In genomic region chr12:42143401-42144173, GRCh38 we compare ENCODE assay signal across 8 cellular contexts. TPM values are rescaled to one million over a fixed set of nuclear protein-coding genes. Genes with fewer than 3 reads are reported as not detected.
DNase-seq lines count a peak whose midpoint lies in the region; ATAC-seq, FAIRE-seq and TF ChIP-seq lines count a peak whose summit lies in the region.

No MANE protein-coding gene starts in this region.

- peak overlapping the region; percentile 83 to 98 (median 95) for H3K4me3 Mint-ChIP-seq in T-cell

- WGBS in pancreas, 2 donors = 10 to 11% methylated on average over 14 of the region's 14 CpGs

- ATAC-seq in HG03159 (IDR thresholded peaks at IDR 0.05; ENCODE audit: unreplicated experiment) (peak; percentile 0), T-cell (replicated peaks in 1 of 4) (no peak), pancreas (no peak)

- POLR2A ChIA-PET in T-cell (lab: Charles Lee) = no interaction called here

- no peaks in the 10 kb centered on the region for H3K36me3 ChIP-seq in pancreas

- H3K27ac Mint-ChIP-seq in T-cell = peak overlapping the region; percentile 84 to 92

- peak; percentile 35 to 82 (median 48) for DNase-seq in NCI-H1417 (lab: John Stamatoyannopoulos, UW)
- DNase-seq in NCI-H1417 treated with DMSO at 0.1 percent for 48 hours (lab: John Stamatoyannopoulos, UW) = no peak
- peak in 1 of 34 experiments; percentile 2 for DNase-seq in T-cell
- DNase-seq in fibroblast of peridontal ligament (ENCODE audit: extremely low read depth) = peak; percentile 44
- DNase-seq in pancreas = no peak
- no peak for DNase-seq in D721Med (ENCODE audit: insufficient read length, low spot score)
- DNase-seq in T-helper 9 cell = no peak

- intact Hi-C loops in pancreas (cut with DNase I) = no loop called here

- H3K27me3 Mint-ChIP-seq in T-cell = no peaks in the 10 kb centered on the region

- CTCF ChIA-PET in T-cell (lab: Charles Lee) = interaction anchor here in 1 of 2 donors (1.6 kb wide), 1 partner anchor 15 kb away, joined by 7 read pairs; no protein-coding TSS in a partner anchor

- peaks cover 9 to 15% (median 11%) of the 10 kb centered on the region in 3 donors for H3K4me1 ChIP-seq in pancreas

- H3K4me3 ChIP-seq in pancreas = peak overlapping the region; percentile 58 to 89 (median 78)

- peaks cover 47 to 53% (median 51%) of the 10 kb centered on the region in 3 donors for H3K4me1 Mint-ChIP-seq in T-cell

- H3K36me3 Mint-ChIP-seq in T-cell = no peaks in the 10 kb centered on the region

- TF ChIP-seq CTCF in pancreas (IDR thresholded peaks at IDR 0.05) = no peak
- no peak for TF ChIP-seq CTCF in D721Med (IDR thresholded peaks at IDR 0.05; ENCODE audit: insufficient read depth, missing control alignments)

- peak overlapping the region; percentile 84 to 90 (median 86) for H3K27ac ChIP-seq in pancreas

- no peaks in the 10 kb centered on the region for H3K27me3 ChIP-seq in pancreas

- H3K9me3 Mint-ChIP-seq in T-cell = no peaks in the 10 kb centered on the region

- no peak for FAIRE-seq in pancreas (lab: Jason Lieb, UNC)
- FAIRE-seq in D721Med (lab: Jason Lieb, UNC) = no peak

- H3K9me3 ChIP-seq in pancreas = no peaks in the 10 kb centered on the region

RNA-seq across cellular contexts. Expression of gene GXYLT1, which starts 1.1 kb away (rescaled TPM):
- total RNA-seq in T-cell = 1 to 10 TPM; 6.3 to 9.3 (median 7.1) TPM
- total RNA-seq in pancreas = 1 to 10 TPM; 3.2 to 7.2 (median 4.3) TPM
- polyA plus RNA-seq in pancreas = 1 to 10 TPM in 1 of 2 donors, under 1 TPM in 1; 0.87 to 2.2 TPM

Comparison
In these comparisons a context has a peak if more than half of its experiments do, and no peak if none do; other contexts are left out.
1. DNase-seq: peak in NCI-H1417 (3 of 3) and fibroblast of peridontal ligament (single experiment); none in NCI-H1417 treated with DMSO at 0.1 percent for 48 hours (single experiment), pancreas (0 of 6), D721Med (single experiment) and T-helper 9 cell (single experiment).